In the genomic region with DNA sequence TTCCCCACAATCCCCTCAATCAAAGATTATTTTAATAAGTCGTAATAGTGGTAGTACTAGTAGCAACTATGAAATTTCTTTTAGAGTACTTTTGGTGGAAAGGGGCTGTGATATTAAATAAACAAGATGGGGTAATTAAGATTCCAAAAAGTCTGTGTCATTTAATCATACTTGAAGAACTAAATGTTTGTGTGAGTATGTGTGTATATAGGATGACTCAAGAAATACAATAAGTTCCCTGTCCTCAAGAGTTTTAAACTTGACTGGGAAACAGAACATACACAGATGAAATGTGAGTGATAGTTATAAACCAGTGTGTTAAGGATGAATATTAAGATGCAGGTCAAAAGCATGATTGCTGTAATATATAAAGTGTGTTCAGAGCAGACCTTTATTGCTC, we compare ENCODE assay signal across 9 cellular contexts. TPM values are rescaled to one million over a fixed set of nuclear protein-coding genes. Genes with fewer than 3 reads are reported as not detected.
DNase-seq lines count a peak whose midpoint lies in the region; ATAC-seq, FAIRE-seq and TF ChIP-seq lines count a peak whose summit lies in the region.
"Had no signal": no experiment of that assay in that cellular context is flagged by ENCODE, and none has a peak within 500 bp of the region (broad histone marks: within the 10 kb centered on the region; RNA-seq: fewer than 3 reads in every experiment).

No MANE protein-coding gene starts in this region.

- H3K36me3 ChIP-seq in SU-DHL-6 (ENCODE audit: low read length) (no peaks in the 10 kb centered on the region), fibroblast of lung (ENCODE audit: control insufficient read depth, insufficient read depth, low read length) (no peaks in the 10 kb centered on the region), skeletal muscle satellite cell (ENCODE audit: insufficient read depth, low read length) (peaks cover 16% of the 10 kb centered on the region), pancreas (peaks cover 0 to 20% (median 0%) of the 10 kb centered on the region in 3 donors), Karpas-422 (ENCODE audit: insufficient read depth, low read length) (no peaks in the 10 kb centered on the region)

- no peak for TF ChIP-seq CTCF in SU-DHL-6 (IDR thresholded peaks at IDR 0.05; ENCODE audit: insufficient read depth, low read length, poor library complexity, severe bottlenecking)
- TF ChIP-seq CTCF in fibroblast of lung (conservative IDR thresholded peaks at IDR 0.05 in 1 of 2, IDR thresholded peaks at IDR 0.05 in 1 of 2; ENCODE audit: low read depth in 1 of 2, low read length in 2 of 2): no peak
- no peak for TF ChIP-seq CTCF in pancreas (IDR thresholded peaks at IDR 0.05)

- H3K79me2 ChIP-seq in SU-DHL-6 (ENCODE audit: insufficient read depth, low read length) (peaks cover 13% of the 10 kb centered on the region; the same call in 1 of the 2 replicates), fibroblast of lung (ENCODE audit: control insufficient read depth, insufficient read depth, low read length) (no peaks in the 10 kb centered on the region), Karpas-422 (ENCODE audit: low read length) (no peaks in the 10 kb centered on the region)

- H3K9me3 ChIP-seq in SU-DHL-6 (ENCODE audit: insufficient read depth, low read length) (no peaks in the 10 kb centered on the region), fibroblast of lung (ENCODE audit: control insufficient read depth, insufficient read depth, low read depth, low read length) (no peaks in the 10 kb centered on the region), skeletal muscle satellite cell (replicated peaks; ENCODE audit: low read length) (no peaks in the 10 kb centered on the region), pancreas (no peaks in the 10 kb centered on the region), Karpas-422 (ENCODE audit: low read length) (no peaks in the 10 kb centered on the region)

- H2AFZ ChIP-seq in SU-DHL-6 (ENCODE audit: low read depth, low read length, severe bottlenecking): no peak overlapping the region
- no peak overlapping the region for H2AFZ ChIP-seq in fibroblast of lung (ENCODE audit: low read length)
- no peak overlapping the region for H2AFZ ChIP-seq in Karpas-422 (ENCODE audit: low read length)

- peaks cover 9% of the 10 kb centered on the region for H3F3A ChIP-seq in SU-DHL-6 (ENCODE audit: insufficient read depth)

- H3K4me1 ChIP-seq in fibroblast of lung (ENCODE audit: control insufficient read depth, extremely low read depth, insufficient read depth, low read length) (peaks cover 12% of the 10 kb centered on the region), skeletal muscle satellite cell (ENCODE audit: control insufficient read depth, insufficient read depth, low read length) (peaks cover 40% of the 10 kb centered on the region), pancreas (peaks cover 18 to 42% (median 33%) of the 10 kb centered on the region in 3 donors), Karpas-422 (ENCODE audit: low read length) (peaks cover 18% of the 10 kb centered on the region)

- H4K20me1 ChIP-seq in SU-DHL-6 (ENCODE audit: low read depth, low read length) (no peaks in the 10 kb centered on the region), fibroblast of lung (ENCODE audit: control insufficient read depth, extremely low read depth, insufficient read depth, low read length) (no peaks in the 10 kb centered on the region), Karpas-422 (ENCODE audit: insufficient read depth, low read depth, low read length) (0 out of 2 replicates have a peak, but pooled peaks cover 2% of the 10 kb centered on the region)

- DNase-seq in EL (peak; percentile 33), fibroblast of lung (ENCODE audit: low read depth in 2 of 2) (peak; percentile 37 to 49), GM12891 (ENCODE audit: insufficient read length, low spot score) (no peak), pancreas (no peak), Karpas-422 (no peak)
- DNase-seq: occipital lobe had no signal

- no peak for TF ChIP-seq POLR2A in GM12891 (IDR thresholded peaks at IDR 0.05; ENCODE audit: low read depth, low read length)

- intact Hi-C loops in pancreas (cut with DNase I): no loop called here

- ATAC-seq in GM19328 (IDR thresholded peaks at IDR 0.05; ENCODE audit: unreplicated experiment) (no peak), pancreas (no peak)

- H3K9me2 ChIP-seq in SU-DHL-6 (replicated peaks; ENCODE audit: insufficient read depth, low read length) (no peaks in the 10 kb centered on the region), Karpas-422 (replicated peaks; ENCODE audit: insufficient read depth, low read length) (no peaks in the 10 kb centered on the region)

- no peak for FAIRE-seq in GM12891 (lab: Jason Lieb, UNC)
- FAIRE-seq in pancreas (lab: Jason Lieb, UNC): no peak

- H3K4me3 ChIP-seq in SU-DHL-6 (ENCODE audit: insufficient read depth, low read length, poor library complexity, severe bottlenecking) (no peak overlapping the region), fibroblast of lung (replicated peaks in 1 of 4; ENCODE audit: control extremely low read depth in 1 of 4, insufficient read depth in 1 of 4, low read depth in 3 of 4, low read length in 4 of 4) (no peak overlapping the region), skeletal muscle satellite cell (ENCODE audit: low read length) (peak overlapping the region; percentile 92), pancreas (peak overlapping the region in 2 of 4 donors; percentile 59 to 76), Karpas-422 (ENCODE audit: low read length) (no peak overlapping the region)

- H3K27ac ChIP-seq in SU-DHL-6 (ENCODE audit: low read depth, low read length): no peak overlapping the region
- no peak overlapping the region for H3K27ac ChIP-seq in fibroblast of lung (ENCODE audit: insufficient read depth, low read length)
- H3K27ac ChIP-seq in pancreas: peak overlapping the region in 2 of 4 donors; percentile 53 to 60
- no peak overlapping the region for H3K27ac ChIP-seq in Karpas-422 (ENCODE audit: low read length)

- H3K4me2 ChIP-seq in SU-DHL-6 (ENCODE audit: low read depth, low read length, poor library complexity, severe bottlenecking) (peak overlapping the region; percentile 24), fibroblast of lung (ENCODE audit: extremely low read depth, insufficient read depth, low read length) (no peak overlapping the region), skeletal muscle satellite cell (ENCODE audit: low read length) (peak overlapping the region; percentile 89), Karpas-422 (ENCODE audit: low read depth, low read length, poor library complexity, severe bottlenecking) (no peak overlapping the region)

- no peak overlapping the region for H3K9ac ChIP-seq in SU-DHL-6 (ENCODE audit: low read length)
- no peak overlapping the region for H3K9ac ChIP-seq in fibroblast of lung (ENCODE audit: insufficient read depth, low read length)
- H3K9ac ChIP-seq in skeletal muscle satellite cell (ENCODE audit: low read depth, low read length): peak overlapping the region; percentile 25
- no peak overlapping the region for H3K9ac ChIP-seq in Karpas-422 (ENCODE audit: low read length)

- 60 to 69% methylated on average over 1 of the region's 1 CpG for WGBS in pancreas, 2 donors

- no peaks in the 10 kb centered on the region for H3K27me3 ChIP-seq in SU-DHL-6 (ENCODE audit: low read length)
- H3K27me3 ChIP-seq in fibroblast of lung (ENCODE audit: control insufficient read depth, insufficient read depth, low read length): no peaks in the 10 kb centered on the region
- no peaks in the 10 kb centered on the region for H3K27me3 ChIP-seq in skeletal muscle satellite cell (ENCODE audit: control insufficient read depth, insufficient read depth, low read length)
- H3K27me3 ChIP-seq in pancreas: no peaks in the 10 kb centered on the region
- no peaks in the 10 kb centered on the region for H3K27me3 ChIP-seq in Karpas-422 (ENCODE audit: low read length)

TF ChIP-seq in GM12891, 5 proteins besides CTCF, POLR2A, EP300 and RAD21:
- TF ChIP-seq PAX5 (IDR thresholded peaks at IDR 0.05; ENCODE audit: insufficient read depth, low read length, severe bottlenecking) (no peak), POU2F2 (IDR thresholded peaks at IDR 0.05; ENCODE audit: low read depth, low read length) (no peak), SPI1 (IDR thresholded peaks at IDR 0.05; ENCODE audit: low read depth, low read length) (no peak), TAF1 (IDR thresholded peaks at IDR 0.05; ENCODE audit: low read depth, low read length) (no peak), POLR2AphosphoS5 (IDR thresholded peaks at IDR 0.05; ENCODE audit: low read depth, low read length) (no peak)
TF ChIP-seq in GM12891: peak in this region for 0.

RNA-seq across cellular contexts. Expression of a gene that starts 2.3 kb away (rescaled TPM):
- 30.2 and 33.1 TPM in 2 replicates for total RNA-seq in fibroblast of lung
- polyA plus RNA-seq in fibroblast of lung: 8.5 and 14.6 TPM in 2 replicates
- polyA plus RNA-seq in fibroblast of lung (2012): 7.9 and 11.2 TPM in 2 replicates
- 2.0 and 8.9 TPM in 2 replicates for polyA minus RNA-seq in fibroblast of lung (ENCODE audit: low replicate concordance)
- 78.2 and 107 TPM in 2 replicates for total RNA-seq in skeletal muscle satellite cell (2012; rRNA removed)
- 20.8 TPM for polyA plus RNA-seq in GM12891 (2012; ENCODE audit: low read depth, missing spikeins)
- total RNA-seq in pancreas: 100 to 1,000 TPM in 1 of 6 donors, 10 to 100 TPM in 5; 47.0 to 102 (median 57.7) TPM
- 10 to 100 TPM; 46.3 to 58.1 TPM for polyA plus RNA-seq in pancreas
- 2.0 and 7.5 TPM in 2 replicates for total RNA-seq in Karpas-422 (2014; rRNA removed; shearing (Covaris generic); ENCODE audit: low replicate concordance)

Comparison
In these comparisons a context has a peak if more than half of its experiments do, and no peak if none do; other contexts are left out.
1. DNase-seq: peak in EL (single experiment) and fibroblast of lung (2 of 2); none in GM12891 (single experiment), pancreas (0 of 6) and Karpas-422 (single experiment).
2. H3K4me2 ChIP-seq: peak in SU-DHL-6 (single experiment) and skeletal muscle satellite cell (single experiment); none in fibroblast of lung (single experiment) and Karpas-422 (single experiment).